ENCODE assay signal across 11 cellular contexts in the genomic region with DNA sequence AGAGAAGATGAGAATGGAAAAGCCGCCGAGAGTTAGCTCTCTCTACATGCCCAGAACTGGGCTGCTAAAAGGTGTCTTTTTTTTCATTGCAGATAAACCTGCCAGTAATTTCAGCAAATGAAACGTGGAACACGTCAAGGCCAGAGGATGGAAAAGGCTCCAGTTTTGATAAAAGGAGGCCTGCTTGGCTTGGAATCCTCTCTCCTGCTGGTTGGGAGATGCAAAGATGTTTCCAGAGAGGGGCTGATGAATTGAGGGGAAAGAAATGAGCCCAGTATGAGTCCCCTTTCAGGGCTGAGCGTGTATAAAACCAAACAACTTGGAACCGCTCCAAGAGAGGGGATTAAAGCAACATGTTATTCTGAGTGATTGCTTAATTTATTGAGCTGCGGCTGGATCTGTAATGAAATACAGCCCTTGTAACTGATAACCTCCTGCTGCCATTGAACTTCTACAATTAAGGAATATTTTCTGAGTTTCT.
DNase-seq lines count a peak whose midpoint lies in the region; ATAC-seq and TF ChIP-seq lines count a peak whose summit lies in the region.
"Had no signal": no experiment of that assay in that cellular context is flagged by ENCODE, and none has a peak within 500 bp of the region (broad histone marks: within the 10 kb centered on the region; RNA-seq: fewer than 3 reads in every experiment).

No MANE protein-coding gene starts in this region.

- peak; percentile 35 for DNase-seq in NCI-H510A treated with DMSO at 0.1 percent for 48 hours (lab: John Stamatoyannopoulos, UW)
- no peak for DNase-seq in NCI-H510A (lab: John Stamatoyannopoulos, UW)
- DNase-seq in NCI-H748 treated with DMSO at 0.1 percent for 48 hours (lab: John Stamatoyannopoulos, UW), result peak; percentile 35
- DNase-seq in fibroblast of villous mesenchyme (ENCODE audit: low read depth), result peak; percentile 71
- DNase-seq in testis, result peak; percentile 53
- no peak for DNase-seq in midbrain (lab: John Stamatoyannopoulos, UW)
- no peak for DNase-seq in activated T-cell treated with anti-CD3 and anti-CD28 coated beads, Interleukin-2, amount 50 U/mL, for 24 hours
- DNase-seq: ACHN; activated naive CD8-positive, alpha-beta T cell treated with anti-CD3 and anti-CD28 coated beads, Interleukin-2, amount 50 U/mL, for 24 hours; hypothalamus had no signal

- no peaks in the 10 kb centered on the region for H3K36me3 Mint-ChIP-seq in activated T-cell treated with anti-CD3 and anti-CD28 coated beads, Interleukin-2, amount 50 U/mL, for 24 hours (ENCODE audit: low read depth)

- intact Hi-C loops in testis (cut with DNase I; ENCODE audit: low total_unique reads), result no loop called here

- peaks cover 19% of the 10 kb centered on the region for H3K4me1 ChIP-seq in testis

- TF ChIP-seq CTCF in fibroblast of villous mesenchyme (IDR thresholded peaks at IDR 0.05; ENCODE audit: insufficient read depth, low read depth, low read length) (no peak), testis (IDR thresholded peaks at IDR 0.05) (no peak)

- H3K27ac ChIP-seq in testis, result peak overlapping the region; percentile 5 to 32

- H3K27me3 Mint-ChIP-seq in activated T-cell treated with anti-CD3 and anti-CD28 coated beads, Interleukin-2, amount 50 U/mL, for 24 hours, result no peaks in the 10 kb centered on the region
- H3K27me3 Mint-ChIP-seq: activated naive CD8-positive, alpha-beta T cell treated with anti-CD3 and anti-CD28 coated beads, Interleukin-2, amount 50 U/mL, for 24 hours had no signal

- no peak overlapping the region for H3K27ac Mint-ChIP-seq in activated T-cell treated with anti-CD3 and anti-CD28 coated beads, Interleukin-2, amount 50 U/mL, for 24 hours
- H3K27ac Mint-ChIP-seq: activated naive CD8-positive, alpha-beta T cell treated with anti-CD3 and anti-CD28 coated beads, Interleukin-2, amount 50 U/mL, for 24 hours had no signal

- H3K9me3 ChIP-seq in testis, result no peaks in the 10 kb centered on the region

- 22 to 45% methylated on average over 7 of the region's 7 CpGs for WGBS in testis, 2 donors

- H3K9me3 Mint-ChIP-seq in activated T-cell treated with anti-CD3 and anti-CD28 coated beads, Interleukin-2, amount 50 U/mL, for 24 hours, result no peaks in the 10 kb centered on the region
- H3K9me3 Mint-ChIP-seq: activated naive CD8-positive, alpha-beta T cell treated with anti-CD3 and anti-CD28 coated beads, Interleukin-2, amount 50 U/mL, for 24 hours had no signal

- H3K4me3 Mint-ChIP-seq in activated T-cell treated with anti-CD3 and anti-CD28 coated beads, Interleukin-2, amount 50 U/mL, for 24 hours, result no peak overlapping the region
- H3K4me3 Mint-ChIP-seq: activated naive CD8-positive, alpha-beta T cell treated with anti-CD3 and anti-CD28 coated beads, Interleukin-2, amount 50 U/mL, for 24 hours had no signal

- ATAC-seq in HG02763 (IDR thresholded peaks at IDR 0.05; ENCODE audit: unreplicated experiment), result no peak
- ATAC-seq: activated naive CD8-positive, alpha-beta T cell treated with anti-CD3 and anti-CD28 coated beads, Interleukin-2, amount 50 U/mL, for 24 hours had no signal

- no peaks in the 10 kb centered on the region for H3K36me3 ChIP-seq in testis (ENCODE audit: low read depth, missing control alignments)

- H3K27me3 ChIP-seq in testis, result no peaks in the 10 kb centered on the region

- H3K4me3 ChIP-seq in fibroblast of villous mesenchyme (ENCODE audit: low read depth, low read length) (no peak overlapping the region), testis (no peak overlapping the region)

- no peak for TF ChIP-seq POLR2A in testis (IDR thresholded peaks at IDR 0.05)

- peaks cover 6% of the 10 kb centered on the region for H3K4me1 Mint-ChIP-seq in activated T-cell treated with anti-CD3 and anti-CD28 coated beads, Interleukin-2, amount 50 U/mL, for 24 hours (ENCODE audit: low read depth)
- H3K4me1 Mint-ChIP-seq: activated naive CD8-positive, alpha-beta T cell treated with anti-CD3 and anti-CD28 coated beads, Interleukin-2, amount 50 U/mL, for 24 hours had no signal

Comparison
In these comparisons a context has a peak if more than half of its experiments do, and no peak if none do; other contexts are left out.
1. DNase-seq: peak in NCI-H510A treated with DMSO at 0.1 percent for 48 hours (single experiment), NCI-H748 treated with DMSO at 0.1 percent for 48 hours (single experiment), fibroblast of villous mesenchyme (single experiment) and testis (single experiment); none in NCI-H510A (single experiment), midbrain (single experiment) and activated T-cell treated with anti-CD3 and anti-CD28 coated beads, Interleukin-2, amount 50 U/mL, for 24 hours (single experiment).